Comparison of ENCODE assay signal across 1 cellular context in genomic region chr1:21217812-21218596, GRCh38.
TF ChIP-seq lines count a peak whose summit lies in the region.

No MANE protein-coding gene starts in this region.

TF ChIP-seq in K562, 482 proteins besides CTCF, POLR2A, EP300 and RAD21 (continued from another document and continues in another):
- peak; percentile 60; the same call in 1 of the 2 replicates for TF ChIP-seq SMC3 (conservative IDR thresholded peaks at IDR 0.05; ENCODE audit: insufficient read depth, low read depth, low read length)
- peak; percentile 13; the same call in 1 of the 2 replicates for TF ChIP-seq PKNOX1 (IDR thresholded peaks at IDR 0.05)
- TF ChIP-seq TAF7 (tag; IDR thresholded peaks at IDR 0.05): no peak
- TF ChIP-seq CHD4 (IDR thresholded peaks at IDR 0.05; ENCODE audit: insufficient read depth, insufficient replicate concordance, low read depth, low read length, poor library complexity, severe bottlenecking): no peak
- no peak for TF ChIP-seq NFXL1 (CRISPR knock-in tag; IDR thresholded peaks at IDR 0.05)
- TF ChIP-seq DPF2 (IDR thresholded peaks at IDR 0.05): peak; percentile 56
- TF ChIP-seq TAF15 (IDR thresholded peaks at IDR 0.05; ENCODE audit: low read depth, low read length): no peak
- no peak for TF ChIP-seq MITF (IDR thresholded peaks at IDR 0.05)
- TF ChIP-seq CUX1 (CRISPR knock-in tag; IDR thresholded peaks at IDR 0.05): no peak
- no peak for TF ChIP-seq TBP (optimal IDR thresholded peaks at IDR 0.05; ENCODE audit: low read depth, low read length)
- TF ChIP-seq ZNF408 (CRISPR knock-in tag; IDR thresholded peaks at IDR 0.05; ENCODE audit: low read depth): no peak
- TF ChIP-seq ZNF551 (CRISPR knock-in tag; IDR thresholded peaks at IDR 0.05): no peak
- no peak for TF ChIP-seq ERF (CRISPR knock-in tag; IDR thresholded peaks at IDR 0.05)
- 0 out of 2 replicates have a peak, but pooled peaks have one; percentile 5 for TF ChIP-seq SP1 (CRISPR knock-in tag; IDR thresholded peaks at IDR 0.05)
- no peak for TF ChIP-seq GTF2B (IDR thresholded peaks at IDR 0.05; ENCODE audit: extremely low read depth, insufficient read length)
- no peak for TF ChIP-seq RAD51 (IDR thresholded peaks at IDR 0.05; ENCODE audit: borderline replicate concordance, low read depth)
- TF ChIP-seq UBTF (IDR thresholded peaks at IDR 0.05; ENCODE audit: borderline replicate concordance in 1 of 2, low read depth in 2 of 2, low read length in 2 of 2): 0 out of 4 replicates have a peak, but pooled peaks of 1 of the 2 experiments have one; percentile 20
- no peak for TF ChIP-seq MTA3 (IDR thresholded peaks at IDR 0.05; ENCODE audit: borderline replicate concordance)
- no peak; the same call in 1 of the 2 replicates for TF ChIP-seq POLR2AphosphoS2 (IDR thresholded peaks at IDR 0.05; ENCODE audit: low read length)
- TF ChIP-seq POLR2AphosphoS5 (IDR thresholded peaks at IDR 0.05; ENCODE audit: control insufficient read depth, insufficient read depth, low read depth, low read length): peak; percentile 45; the same call in 1 of the 2 replicates
- no peak for TF ChIP-seq CHD1 (IDR thresholded peaks at IDR 0.05; ENCODE audit: low read length)
- no peak for TF ChIP-seq PHF20 (IDR thresholded peaks at IDR 0.05; ENCODE audit: partially characterized antibody)
- TF ChIP-seq ARID1B (IDR thresholded peaks at IDR 0.05): peak; percentile 76
- TF ChIP-seq MCM3 (IDR thresholded peaks at IDR 0.05): no peak
- no peak for TF ChIP-seq GTF2A2 (tag; IDR thresholded peaks at IDR 0.05)
- TF ChIP-seq FOXJ3 (CRISPR knock-in tag; IDR thresholded peaks at IDR 0.05): no peak
- peak; percentile 60 for TF ChIP-seq MTA2 (IDR thresholded peaks at IDR 0.05; ENCODE audit: low read depth)
- no peak for TF ChIP-seq GTF2F1 (IDR thresholded peaks at IDR 0.05; ENCODE audit: low read depth, low read length)
- TF ChIP-seq TCF3 (CRISPR knock-in tag; IDR thresholded peaks at IDR 0.05): peak; percentile 81
- TF ChIP-seq MED1 (CRISPR knock-in tag; IDR thresholded peaks at IDR 0.05; ENCODE audit: borderline replicate concordance): no peak
- peak; percentile 15 for TF ChIP-seq RBM22 (IDR thresholded peaks at IDR 0.05; ENCODE audit: low read depth, low read length, poor library complexity, severe bottlenecking)
- no peak for TF ChIP-seq ZNF318 (IDR thresholded peaks at IDR 0.05; ENCODE audit: borderline replicate concordance in 1 of 2, low read depth in 1 of 2)
- TF ChIP-seq E2F6 (IDR thresholded peaks at IDR 0.05; ENCODE audit: borderline replicate concordance in 1 of 2, extremely low read depth in 1 of 2, insufficient read depth in 1 of 2, insufficient read length in 1 of 2, low read depth in 1 of 2, low read length in 1 of 2, poor library complexity in 1 of 2, severe bottlenecking in 1 of 2): peak; percentile 44 to 82
- TF ChIP-seq RBFOX2 (IDR thresholded peaks at IDR 0.05; ENCODE audit: low read depth, low read length): 0 out of 2 replicates have a peak, but pooled peaks have one; percentile 23
- TF ChIP-seq ZBTB7A (IDR thresholded peaks at IDR 0.05; ENCODE audit: borderline replicate concordance, control insufficient read depth, low read depth, low read length): peak; percentile 46; the same call in 1 of the 2 replicates
- TF ChIP-seq CBFA2T2 (conservative IDR thresholded peaks at IDR 0.05): peak; percentile 77
- TF ChIP-seq TOE1 (IDR thresholded peaks at IDR 0.05; ENCODE audit: borderline replicate concordance): no peak
- TF ChIP-seq TOE1 (CRISPR knock-in tag; IDR thresholded peaks at IDR 0.05; ENCODE audit: borderline replicate concordance, low read depth): no peak
- peak in 1 of 2 experiments; percentile 14; a peak in 1 of 4 replicates for TF ChIP-seq KDM1A (IDR thresholded peaks at IDR 0.05)
- no peak for TF ChIP-seq ARID2 (IDR thresholded peaks at IDR 0.05)
- peak; percentile 69 for TF ChIP-seq POLR2G (IDR thresholded peaks at IDR 0.05; ENCODE audit: low read depth, low read length)
